Comparison of ENCODE assay signal across 19 cellular contexts in the genomic region with DNA sequence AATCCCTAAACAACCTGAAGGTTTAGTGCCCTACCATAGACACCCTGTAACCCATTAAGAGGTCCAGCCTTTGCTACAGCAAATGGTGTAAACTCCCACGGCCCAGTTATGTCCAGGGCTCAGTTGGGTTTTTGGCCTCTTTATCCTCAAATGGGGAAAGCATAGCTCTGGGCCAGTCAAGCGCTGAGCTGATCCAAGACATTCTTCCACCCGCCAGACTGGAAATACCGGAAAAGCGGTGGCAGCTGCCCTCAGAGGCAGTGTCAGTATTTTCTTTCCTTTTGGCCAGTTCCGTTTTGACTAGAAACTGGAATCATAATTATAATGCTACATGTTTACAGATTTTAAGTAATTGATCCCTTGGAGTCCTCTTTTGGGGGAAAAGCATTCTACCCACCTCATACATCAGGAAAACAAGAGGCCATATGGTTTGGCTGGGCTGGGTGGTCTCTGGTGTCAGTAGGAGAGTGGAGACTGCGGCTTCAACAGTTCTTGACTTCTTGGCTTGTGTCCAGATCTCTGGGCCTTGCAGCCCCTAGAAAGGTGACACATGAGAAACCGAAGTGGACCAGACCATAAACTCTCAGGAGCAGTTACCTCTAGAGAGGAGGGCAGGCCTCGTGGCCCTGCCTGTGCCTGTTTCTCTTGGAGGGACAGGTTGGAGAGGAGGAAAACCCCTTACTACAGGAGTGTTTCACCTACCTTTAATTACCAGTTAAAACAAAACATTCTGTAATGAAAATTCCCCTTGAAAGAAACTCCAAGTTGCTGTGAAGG. TPM values are rescaled to one million over a fixed set of nuclear protein-coding genes. Genes with fewer than 3 reads are reported as not detected.
DNase-seq lines count a peak whose midpoint lies in the region; ATAC-seq, FAIRE-seq and TF ChIP-seq lines count a peak whose summit lies in the region.
"Had no signal": no experiment of that assay in that cellular context is flagged by ENCODE, and none has a peak within 500 bp of the region (broad histone marks: within the 10 kb centered on the region; RNA-seq: fewer than 3 reads in every experiment).

No MANE protein-coding gene starts in this region.

- H3K27ac ChIP-seq in C4-2B: peak overlapping the region; percentile 83

- no peak for FAIRE-seq in frontal cortex (lab: Jason Lieb, UNC)

- TF ChIP-seq RAD21 in Ishikawa (IDR thresholded peaks at IDR 0.05; ENCODE audit: low read depth): peak; percentile 17; the same call in 1 of the 2 replicates

- H3K27ac Mint-ChIP-seq in activated T-helper 2 cell treated with anti-CD3 and anti-CD28 coated beads, Interferon-gamma antibody, Interleukin-2, Interleukin-4, amounts not matched to agents 10 μg/mL and 5 μg/mL and 100 μg/mL, durations not matched to agents 14 hours and 24 hours and 36 hours: no peak overlapping the region
- no peak overlapping the region for H3K27ac Mint-ChIP-seq in activated CD8-positive, alpha-beta memory T cell treated with anti-CD3 and anti-CD28 coated beads, Interleukin-2, amount 10 ng/mL, durations not matched to agents 7 days and 5 days
- H3K27ac Mint-ChIP-seq: B cell; stimulated activated naive CD8-positive, alpha-beta T cell treated with anti-CD3 and anti-CD28 coated beads, Interleukin-15, amount 100 ng/mL, for 72 hours; T-helper 1 cell treated with Interleukin-12 subunit alpha and Interleukin-12 subunit beta and Interleukin-4 antibody, amounts not matched to agents 30 μg/mL and 1 μg/mL, for 36 hours had no signal

- CTCF ChIA-PET in activated CD8-positive, alpha-beta memory T cell treated with anti-CD3 and anti-CD28 coated beads, Interleukin-2, amount 10 ng/mL, durations not matched to agents 7 days and 5 days (lab: Charles Lee): no interaction called here

- H3K27me3 Mint-ChIP-seq in activated T-helper 2 cell treated with anti-CD3 and anti-CD28 coated beads, Interferon-gamma antibody, Interleukin-2, Interleukin-4, amounts not matched to agents 10 μg/mL and 5 μg/mL and 100 μg/mL, durations not matched to agents 14 hours and 24 hours and 36 hours (ENCODE audit: low read depth): peaks cover 9% of the 10 kb centered on the region
- H3K27me3 Mint-ChIP-seq in activated CD8-positive, alpha-beta memory T cell treated with anti-CD3 and anti-CD28 coated beads, Interleukin-2, amount 10 ng/mL, durations not matched to agents 7 days and 5 days: peaks cover 21% of the 10 kb centered on the region

- peaks cover 3% of the 10 kb centered on the region for H3K4me1 Mint-ChIP-seq in activated T-helper 2 cell treated with anti-CD3 and anti-CD28 coated beads, Interferon-gamma antibody, Interleukin-2, Interleukin-4, amounts not matched to agents 10 μg/mL and 5 μg/mL and 100 μg/mL, durations not matched to agents 14 hours and 24 hours and 36 hours (ENCODE audit: low read depth)
- peaks cover 2% of the 10 kb centered on the region for H3K4me1 Mint-ChIP-seq in activated CD8-positive, alpha-beta memory T cell treated with anti-CD3 and anti-CD28 coated beads, Interleukin-2, amount 10 ng/mL, durations not matched to agents 7 days and 5 days
- H3K4me1 Mint-ChIP-seq: stimulated activated naive CD8-positive, alpha-beta T cell treated with anti-CD3 and anti-CD28 coated beads, Interleukin-15, amount 100 ng/mL, for 72 hours had no signal

- H3K36me3 Mint-ChIP-seq in activated T-helper 2 cell treated with anti-CD3 and anti-CD28 coated beads, Interferon-gamma antibody, Interleukin-2, Interleukin-4, amounts not matched to agents 10 μg/mL and 5 μg/mL and 100 μg/mL, durations not matched to agents 14 hours and 24 hours and 36 hours (ENCODE audit: low read depth): no peaks in the 10 kb centered on the region
- H3K36me3 Mint-ChIP-seq in activated CD8-positive, alpha-beta memory T cell treated with anti-CD3 and anti-CD28 coated beads, Interleukin-2, amount 10 ng/mL, durations not matched to agents 7 days and 5 days: no peaks in the 10 kb centered on the region
- H3K36me3 Mint-ChIP-seq: naive thymus-derived CD8-positive, alpha-beta T cell had no signal

- H3K4me3 Mint-ChIP-seq in activated T-helper 2 cell treated with anti-CD3 and anti-CD28 coated beads, Interferon-gamma antibody, Interleukin-2, Interleukin-4, amounts not matched to agents 10 μg/mL and 5 μg/mL and 100 μg/mL, durations not matched to agents 14 hours and 24 hours and 36 hours (ENCODE audit: low read depth): no peak overlapping the region
- H3K4me3 Mint-ChIP-seq in activated CD8-positive, alpha-beta memory T cell treated with anti-CD3 and anti-CD28 coated beads, Interleukin-2, amount 10 ng/mL, durations not matched to agents 7 days and 5 days: no peak overlapping the region
- H3K4me3 Mint-ChIP-seq: B cell; naive thymus-derived CD8-positive, alpha-beta T cell; stimulated activated naive CD8-positive, alpha-beta T cell treated with anti-CD3 and anti-CD28 coated beads, Interleukin-15, amount 100 ng/mL, for 72 hours; T-helper 1 cell treated with Interleukin-12 subunit alpha and Interleukin-12 subunit beta and Interleukin-4 antibody, amounts not matched to agents 30 μg/mL and 1 μg/mL, for 36 hours had no signal

- H3K9me3 Mint-ChIP-seq in activated T-helper 2 cell treated with anti-CD3 and anti-CD28 coated beads, Interferon-gamma antibody, Interleukin-2, Interleukin-4, amounts not matched to agents 10 μg/mL and 5 μg/mL and 100 μg/mL, durations not matched to agents 14 hours and 24 hours and 36 hours: no peaks in the 10 kb centered on the region
- H3K9me3 Mint-ChIP-seq in activated CD8-positive, alpha-beta memory T cell treated with anti-CD3 and anti-CD28 coated beads, Interleukin-2, amount 10 ng/mL, durations not matched to agents 7 days and 5 days (ENCODE audit: low read depth): no peaks in the 10 kb centered on the region
- H3K9me3 Mint-ChIP-seq: stimulated activated naive CD8-positive, alpha-beta T cell treated with anti-CD3 and anti-CD28 coated beads, Interleukin-15, amount 100 ng/mL, for 72 hours; T-helper 1 cell treated with Interleukin-12 subunit alpha and Interleukin-12 subunit beta and Interleukin-4 antibody, amounts not matched to agents 30 μg/mL and 1 μg/mL, for 36 hours had no signal

- no peak for ATAC-seq in activated CD8-positive, alpha-beta memory T cell treated with anti-CD3 and anti-CD28 coated beads, Interleukin-2, amount 10 ng/mL, durations not matched to agents 7 days and 5 days
- ATAC-seq: naive thymus-derived CD8-positive, alpha-beta T cell; stimulated activated naive CD8-positive, alpha-beta T cell treated with anti-CD3 and anti-CD28 coated beads, Interleukin-15, amount 100 ng/mL, for 72 hours had no signal

- TF ChIP-seq CTCF in C4-2B (conservative IDR thresholded peaks at IDR 0.05) (no peak), epithelial cell of esophagus (IDR thresholded peaks at IDR 0.05; ENCODE audit: insufficient read depth, low read depth, low read length, missing control alignments) (no peak)

- DNase-seq in epithelial cell of esophagus (ENCODE audit: low read depth): peak; percentile 85
- DNase-seq in mucosa of gallbladder (ENCODE audit: low spot score): peak; percentile 75
- no peak for DNase-seq in activated T-helper 2 cell treated with anti-CD3 and anti-CD28 coated beads, Interferon-gamma antibody, Interleukin-2, Interleukin-4, amounts not matched to agents 10 μg/mL and 5 μg/mL and 100 μg/mL, durations not matched to agents 14 hours and 24 hours and 36 hours (ENCODE audit: low spot score)
- DNase-seq in activated CD8-positive, alpha-beta memory T cell treated with anti-CD3 and anti-CD28 coated beads, Interleukin-2, amount 10 ng/mL, durations not matched to agents 7 days and 5 days: no peak
- DNase-seq in hypothalamus (lab: John Stamatoyannopoulos, UW): no peak
- DNase-seq in frontal cortex (ENCODE audit: low spot score in 2 of 2): no peak
- DNase-seq: activated CD4-positive, CD25-positive, alpha-beta regulatory T cell treated with anti-CD3 and anti-CD28 coated beads, Interleukin-2, amount 50 U/mL, for 72 hours; activated naive CD4-positive, alpha-beta T cell treated with anti-CD3 and anti-CD28 coated beads, Interleukin-2, amount 50 U/mL, for 16 hours; dermis blood vessel endothelial cell; DMS 273 treated with DMSO at 0.1 percent for 48 hours; naive thymus-derived CD8-positive, alpha-beta T cell; NCI-H1436; NCI-H526 treated with DMSO at 0.1 percent for 48 hours; stimulated activated CD4-positive, alpha-beta T cell treated with anti-CD3 and anti-CD28 coated beads, Interleukin-12 subunit alpha, Interleukin-12 subunit beta, amount 100 ng/mL, for 4 hours; stimulated activated naive CD8-positive, alpha-beta T cell treated with anti-CD3 and anti-CD28 coated beads, Interleukin-15, amount 100 ng/mL, for 72 hours had no signal

- intact Hi-C loops in activated T-helper 2 cell treated with anti-CD3 and anti-CD28 coated beads, Interferon-gamma antibody, Interleukin-2, Interleukin-4, amounts not matched to agents 10 μg/mL and 5 μg/mL and 100 μg/mL, durations not matched to agents 14 hours and 24 hours and 36 hours (cut with micrococcal nuclease): no loop called here

- H3K4me3 ChIP-seq in epithelial cell of esophagus (ENCODE audit: low read length): no peak overlapping the region

- TF ChIP-seq EP300 in Ishikawa (IDR thresholded peaks at IDR 0.05; ENCODE audit: borderline replicate concordance): peak; percentile 89; the same call in 1 of the 2 replicates

TF ChIP-seq in Ishikawa, 13 proteins besides CTCF, POLR2A, EP300 and RAD21 (continues in another document):
- TF ChIP-seq, protein P1, sequence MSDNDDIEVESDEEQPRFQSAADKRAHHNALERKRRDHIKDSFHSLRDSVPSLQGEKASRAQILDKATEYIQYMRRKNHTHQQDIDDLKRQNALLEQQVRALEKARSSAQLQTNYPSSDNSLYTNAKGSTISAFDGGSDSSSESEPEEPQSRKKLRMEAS (IDR thresholded peaks at IDR 0.05): peak; percentile 75
- TF ChIP-seq EGR1 (IDR thresholded peaks at IDR 0.05): no peak
- peak; percentile 97 for TF ChIP-seq TCF12 (IDR thresholded peaks at IDR 0.05; ENCODE audit: low read depth)
- TF ChIP-seq YY1 (IDR thresholded peaks at IDR 0.05; ENCODE audit: low read depth): peak; percentile 71
- TF ChIP-seq CREB1 (IDR thresholded peaks at IDR 0.05; ENCODE audit: low read depth): no peak
- TF ChIP-seq CEBPB (IDR thresholded peaks at IDR 0.05): peak; percentile 23; the same call in 1 of the 2 replicates
- TF ChIP-seq TAF1 (IDR thresholded peaks at IDR 0.05; ENCODE audit: low read depth): no peak
- peak; percentile 97 for TF ChIP-seq TEAD4 (IDR thresholded peaks at IDR 0.05)
- peak; percentile 60; the same call in 1 of the 2 replicates for TF ChIP-seq FOXM1 (IDR thresholded peaks at IDR 0.05; ENCODE audit: borderline replicate concordance, low read depth)
- peak; percentile 34; the same call in 1 of the 2 replicates for TF ChIP-seq ZBTB7A (IDR thresholded peaks at IDR 0.05; ENCODE audit: low read depth)
- TF ChIP-seq NFIC (IDR thresholded peaks at IDR 0.05): peak; percentile 95

RNA-seq across cellular contexts. Expression of gene CLDN14, which starts 30.2 kb away (rescaled TPM):
- total RNA-seq in mucosa of gallbladder (1.1 TPM), frontal cortex (not detected)
- total RNA-seq in activated T-helper 2 cell treated with anti-CD3 and anti-CD28 coated beads, Interferon-gamma antibody, Interleukin-2, Interleukin-4, amounts not matched to agents 10 μg/mL and 5 μg/mL and 100 μg/mL, durations not matched to agents 14 hours and 24 hours and 36 hours: 0.39 TPM in 1 of 2 replicates, not detected in the other
- not detected for total RNA-seq in activated CD8-positive, alpha-beta memory T cell treated with anti-CD3 and anti-CD28 coated beads, Interleukin-2, amount 10 ng/mL, durations not matched to agents 7 days and 5 days
- total RNA-seq: naive thymus-derived CD8-positive, alpha-beta T cell had no signal

Comparison
In these comparisons a context has a peak if more than half of its experiments do, and no peak if none do; other contexts are left out.
1. DNase-seq: peak in epithelial cell of esophagus (single experiment) and mucosa of gallbladder (single experiment); none in activated T-helper 2 cell treated with anti-CD3 and anti-CD28 coated beads, Interferon-gamma antibody, Interleukin-2, Interleukin-4, amounts not matched to agents 10 μg/mL and 5 μg/mL and 100 μg/mL, durations not matched to agents 14 hours and 24 hours and 36 hours (single experiment), activated CD8-positive, alpha-beta memory T cell treated with anti-CD3 and anti-CD28 coated beads, Interleukin-2, amount 10 ng/mL, durations not matched to agents 7 days and 5 days (single experiment), hypothalamus (0 of 51) and frontal cortex (0 of 2).